In the genomic region with DNA sequence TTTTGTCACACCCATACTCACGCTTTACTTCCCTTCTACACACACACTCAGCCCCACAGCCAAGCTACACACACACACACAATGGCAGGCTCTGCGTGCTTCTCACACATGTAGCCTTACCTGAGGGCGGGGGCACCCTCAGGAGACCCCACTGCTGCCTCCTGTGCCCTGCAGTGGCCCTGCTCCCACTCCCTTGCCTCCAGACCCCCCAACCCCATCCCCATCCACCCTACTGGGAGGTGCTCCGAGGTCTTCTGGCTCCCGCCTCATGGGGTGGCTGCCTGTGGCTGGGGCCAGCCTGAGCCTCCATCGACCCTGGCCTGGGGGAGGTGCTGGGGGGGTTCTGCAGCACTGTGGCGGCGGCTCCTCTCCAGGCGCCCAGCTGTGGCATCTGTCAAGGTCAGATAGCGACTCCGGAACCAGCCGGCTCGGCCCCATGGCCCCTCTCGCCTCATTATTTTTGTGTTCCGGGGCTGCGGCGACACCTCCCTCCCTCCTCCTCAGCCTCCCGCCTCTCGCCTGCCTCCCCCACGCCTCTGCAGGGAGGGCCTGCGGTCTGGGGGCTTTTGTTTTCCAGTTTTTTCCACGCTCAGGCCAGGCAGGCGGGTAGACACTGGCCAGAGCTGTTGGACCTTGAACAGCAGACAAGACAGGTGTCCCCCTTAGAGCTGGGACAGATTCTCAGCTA, we compare ENCODE assay signal across 1 cellular context.
TF ChIP-seq lines count a peak whose summit lies in the region.

No MANE protein-coding gene starts in this region.

TF ChIP-seq in H1, 55 proteins besides CTCF, POLR2A, EP300 and RAD21 (continued from another document):
- no peak for TF ChIP-seq TAF1 (IDR thresholded peaks at IDR 0.05; ENCODE audit: low read depth, low read length)
- no peak for TF ChIP-seq KDM1A (IDR thresholded peaks at IDR 0.05; ENCODE audit: borderline replicate concordance, low read length)
- no peak for TF ChIP-seq SRF (IDR thresholded peaks at IDR 0.05; ENCODE audit: low read depth, low read length)
